In genomic region chr5:36836831-36837230, GRCh38 we compare ENCODE assay signal across 1 cellular context.
TF ChIP-seq lines count a peak whose summit lies in the region.

No MANE protein-coding gene starts in this region.

TF ChIP-seq in HepG2, 621 proteins besides CTCF, POLR2A, EP300 and RAD21:
- TF ChIP-seq ZNF275 (CRISPR knock-in tag; IDR thresholded peaks at IDR 0.05; ENCODE audit: borderline replicate concordance) (no peak), ZNF691 (CRISPR knock-in tag; IDR thresholded peaks at IDR 0.05; ENCODE audit: borderline replicate concordance, low read depth) (no peak), ZNF484 (CRISPR knock-in tag; IDR thresholded peaks at IDR 0.05; ENCODE audit: borderline replicate concordance, low read depth) (no peak), ZNF276 (CRISPR knock-in tag; IDR thresholded peaks at IDR 0.05; ENCODE audit: low read depth) (no peak), SKI (IDR thresholded peaks at IDR 0.05; ENCODE audit: partially characterized antibody) (no peak), RXRA (CRISPR knock-in tag; IDR thresholded peaks at IDR 0.05) (no peak), HNRNPL (IDR thresholded peaks at IDR 0.05; ENCODE audit: low read depth, low read length) (no peak), ZNF709 (CRISPR knock-in tag; IDR thresholded peaks at IDR 0.05) (no peak), ZNF781 (CRISPR knock-in tag; IDR thresholded peaks at IDR 0.05; ENCODE audit: borderline replicate concordance, not compliant biosample characterization) (no peak), NFRKB (IDR thresholded peaks at IDR 0.05) (no peak), KLF9 (CRISPR knock-in tag; IDR thresholded peaks at IDR 0.05; ENCODE audit: low read depth) (no peak)
